1 cellular context compared by ENCODE assay signal in the genomic region with DNA sequence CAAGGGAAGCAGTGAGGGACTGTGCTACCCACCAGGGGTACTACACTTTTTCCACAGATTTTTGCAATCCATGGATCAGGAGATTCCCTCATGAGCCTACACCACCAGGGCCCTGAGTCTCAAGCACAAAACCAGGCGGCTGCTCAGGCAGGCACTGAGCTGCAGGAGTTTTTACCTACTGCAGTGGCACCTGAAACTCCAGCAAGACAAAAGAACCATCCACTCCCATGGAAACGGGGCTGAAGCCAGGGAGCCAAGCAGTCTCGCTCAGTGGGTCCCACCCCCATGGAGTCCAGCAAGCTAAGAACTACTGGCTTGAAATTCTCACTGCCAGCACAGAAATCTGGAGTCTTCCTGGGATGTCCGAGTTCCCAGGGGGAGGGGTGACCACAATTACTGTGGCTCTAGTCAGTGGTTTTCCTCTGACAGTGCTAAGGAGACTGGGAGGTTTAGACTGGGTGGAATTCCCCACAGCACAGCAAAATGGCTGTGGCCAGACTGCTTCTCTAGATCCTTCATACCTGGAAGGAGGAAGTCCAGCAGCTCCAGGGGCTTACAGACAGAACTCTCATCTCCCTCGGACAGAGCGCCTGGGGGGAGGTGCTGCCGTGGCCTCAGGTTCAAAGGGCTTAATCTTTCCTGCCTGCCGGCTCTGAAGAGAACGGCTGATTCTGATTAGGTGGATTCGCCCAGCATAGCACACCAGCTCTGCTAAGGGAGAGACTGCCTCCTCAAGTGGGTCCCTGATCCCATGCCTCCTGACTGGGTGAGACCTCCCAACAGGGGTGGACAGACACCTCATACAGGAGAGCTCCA.
TF ChIP-seq lines count a peak whose summit lies in the region.

No MANE protein-coding gene starts in this region.

TF ChIP-seq in IMR-90, 13 proteins besides CTCF, POLR2A, EP300 and RAD21 (continued from another document):
- TF ChIP-seq, protein P1, sequence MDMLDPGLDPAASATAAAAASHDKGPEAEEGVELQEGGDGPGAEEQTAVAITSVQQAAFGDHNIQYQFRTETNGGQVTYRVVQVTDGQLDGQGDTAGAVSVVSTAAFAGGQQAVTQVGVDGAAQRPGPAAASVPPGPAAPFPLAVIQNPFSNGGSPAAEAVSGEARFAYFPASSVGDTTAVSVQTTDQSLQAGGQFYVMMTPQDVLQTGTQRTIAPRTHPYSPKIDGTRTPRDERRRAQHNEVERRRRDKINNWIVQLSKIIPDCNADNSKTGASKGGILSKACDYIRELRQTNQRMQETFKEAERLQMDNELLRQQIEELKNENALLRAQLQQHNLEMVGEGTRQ (IDR thresholded peaks at IDR 0.05; ENCODE audit: low read depth, low read length): no peak
- TF ChIP-seq CHD1 (IDR thresholded peaks at IDR 0.05; ENCODE audit: low read depth, low read length) (no peak), RCOR1 (IDR thresholded peaks at IDR 0.05; ENCODE audit: insufficient replicate concordance, low read length) (no peak), NFE2L2 (IDR thresholded peaks at IDR 0.05; ENCODE audit: low read depth, low read length) (no peak), MXI1 (IDR thresholded peaks at IDR 0.05; ENCODE audit: borderline replicate concordance, low read depth, low read length) (no peak), MAZ (IDR thresholded peaks at IDR 0.05; ENCODE audit: borderline replicate concordance, low read depth, low read length) (no peak), FOS (IDR thresholded peaks at IDR 0.05; ENCODE audit: low read depth, low read length) (no peak), BHLHE40 (IDR thresholded peaks at IDR 0.05; ENCODE audit: low read depth, low read length) (no peak), CEBPB (IDR thresholded peaks at IDR 0.05; ENCODE audit: low read depth, low read length) (no peak), SMC3 (IDR thresholded peaks at IDR 0.05; ENCODE audit: low read depth, low read length) (no peak)
